Comparison of ENCODE assay signal across 16 cellular contexts in the genomic region with DNA sequence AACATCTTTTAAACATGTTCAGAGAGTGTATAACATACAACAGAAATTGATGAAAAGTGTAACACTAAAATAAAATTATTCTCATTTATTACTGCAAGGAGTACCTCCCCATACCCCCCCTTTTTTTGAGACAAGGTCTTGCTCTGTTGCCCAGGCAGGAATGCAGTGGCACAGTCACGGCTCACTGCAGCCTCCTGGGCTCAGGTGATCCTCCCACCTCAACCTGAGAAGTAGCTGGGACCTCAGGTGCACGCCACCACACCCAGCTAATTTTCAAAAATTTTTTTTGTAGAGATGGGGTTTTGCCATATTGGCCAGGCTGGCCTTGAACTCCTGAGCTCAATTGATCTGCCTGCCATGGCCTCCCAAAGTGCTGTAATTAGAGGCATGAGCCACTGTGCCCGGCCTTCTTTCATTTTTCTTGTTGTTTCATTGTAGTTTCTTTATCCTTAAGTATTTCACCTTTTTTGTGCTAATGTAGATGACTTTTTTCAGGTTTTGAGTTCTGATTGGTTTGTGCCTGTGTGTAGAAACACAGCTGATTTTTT. TPM values are rescaled to one million over a fixed set of nuclear protein-coding genes. Genes with fewer than 3 reads are reported as not detected.
DNase-seq lines count a peak whose midpoint lies in the region; ATAC-seq and TF ChIP-seq lines count a peak whose summit lies in the region.
"Had no signal": no experiment of that assay in that cellular context is flagged by ENCODE, and none has a peak within 500 bp of the region (broad histone marks: within the 10 kb centered on the region; RNA-seq: fewer than 3 reads in every experiment).

No MANE protein-coding gene starts in this region.

- intact Hi-C loops in CD4-positive, alpha-beta memory T cell (cut with micrococcal nuclease), result no loop called here

- peak overlapping the region; percentile 52 for H3K27ac Mint-ChIP-seq in T-helper 2 cell treated with Interferon-gamma antibody and Interleukin-4, amounts not matched to agents 5 μg/mL and 100 μg/mL, for 36 hours
- H3K27ac Mint-ChIP-seq in CD4-positive, alpha-beta memory T cell, result peak overlapping the region; percentile 39 to 82 (median 69)
- H3K27ac Mint-ChIP-seq in effector memory CD8-positive, alpha-beta T cell, result peak overlapping the region; percentile 90 to 91
- H3K27ac Mint-ChIP-seq in natural killer cell treated with Interleukin-12 subunit alpha and Interleukin-12 subunit beta and Interleukin-15 and Interleukin-18, amount 100 ng/mL, for 72 hours, result peak overlapping the region; percentile 1 to 61

- ATAC-seq in effector memory CD8-positive, alpha-beta T cell (replicated peaks), result no peak
- ATAC-seq in natural killer cell treated with Interleukin-12 subunit alpha and Interleukin-12 subunit beta and Interleukin-15 and Interleukin-18, amount 100 ng/mL, for 72 hours, result no peak
- ATAC-seq in HG03432 (IDR thresholded peaks at IDR 0.05; ENCODE audit: unreplicated experiment), result no peak
- ATAC-seq: activated CD4-positive, CD25-positive, alpha-beta regulatory T cell treated with anti-CD3 and anti-CD28 coated beads, Interleukin-2, amount 50 U/mL, for 24 hours; mucosa of descending colon had no signal

- no peak overlapping the region for H3K4me3 ChIP-seq in CD4-positive, alpha-beta memory T cell (ENCODE audit: low read length in 2 of 2)
- H3K4me3 ChIP-seq in MM.1S (ENCODE audit: low read length), result no peak overlapping the region
- H3K4me3 ChIP-seq: BLaER1 treated with 17β-estradiol and CSF1 and Interleukin-3, amounts not matched to agents 10 nM and 100 nM; mucosa of descending colon; upper lobe of left lung had no signal

- CTCF ChIA-PET in CD4-positive, alpha-beta memory T cell (lab: Charles Lee; ENCODE audit: partially characterized antibody), result interaction anchor here (1.0 to 1.4 kb wide), 4 partner anchors 9 to 69 kb away, joined by 3 read pairs; no protein-coding TSS in a partner anchor

- H3K9me2 ChIP-seq in MM.1S (replicated peaks; ENCODE audit: insufficient read depth, low read length), result no peaks in the 10 kb centered on the region

- H3K9me3 ChIP-seq in CD4-positive, alpha-beta memory T cell (ENCODE audit: control insufficient read depth in 1 of 2, low read length in 2 of 2), result no peaks in the 10 kb centered on the region
- no peaks in the 10 kb centered on the region for H3K9me3 ChIP-seq in MM.1S (replicated peaks; ENCODE audit: insufficient read depth, low read length)
- H3K9me3 ChIP-seq: BLaER1 treated with 17β-estradiol and CSF1 and Interleukin-3, amounts not matched to agents 10 nM and 100 nM; mucosa of descending colon; upper lobe of left lung had no signal

- peaks cover 16% of the 10 kb centered on the region for H3K4me1 Mint-ChIP-seq in T-helper 2 cell treated with Interferon-gamma antibody and Interleukin-4, amounts not matched to agents 5 μg/mL and 100 μg/mL, for 36 hours (ENCODE audit: low read depth)
- H3K4me1 Mint-ChIP-seq in CD4-positive, alpha-beta memory T cell, result peaks cover 43 to 94% (median 66%) of the 10 kb centered on the region in 4 donors
- H3K4me1 Mint-ChIP-seq in effector memory CD8-positive, alpha-beta T cell (ENCODE audit: low read depth in 2 of 2), result peaks cover 60 to 79% of the 10 kb centered on the region in 2 donors
- peaks cover 35 to 52% of the 10 kb centered on the region in 2 donors for H3K4me1 Mint-ChIP-seq in natural killer cell treated with Interleukin-12 subunit alpha and Interleukin-12 subunit beta and Interleukin-15 and Interleukin-18, amount 100 ng/mL, for 72 hours (ENCODE audit: low read depth in 2 of 2)

- H2AFZ ChIP-seq in MM.1S (ENCODE audit: low read length), result no peak overlapping the region

- no peaks in the 10 kb centered on the region for H3K9me3 Mint-ChIP-seq in T-helper 2 cell treated with Interferon-gamma antibody and Interleukin-4, amounts not matched to agents 5 μg/mL and 100 μg/mL, for 36 hours
- peaks cover 0 to 2% (median 0%) of the 10 kb centered on the region in 8 donors for H3K9me3 Mint-ChIP-seq in CD4-positive, alpha-beta memory T cell
- H3K9me3 Mint-ChIP-seq in effector memory CD8-positive, alpha-beta T cell, result no peaks in the 10 kb centered on the region
- H3K9me3 Mint-ChIP-seq in natural killer cell treated with Interleukin-12 subunit alpha and Interleukin-12 subunit beta and Interleukin-15 and Interleukin-18, amount 100 ng/mL, for 72 hours, result no peaks in the 10 kb centered on the region

- no peaks in the 10 kb centered on the region for H3K27me3 Mint-ChIP-seq in T-helper 2 cell treated with Interferon-gamma antibody and Interleukin-4, amounts not matched to agents 5 μg/mL and 100 μg/mL, for 36 hours (ENCODE audit: low read depth)
- no peaks in the 10 kb centered on the region for H3K27me3 Mint-ChIP-seq in CD4-positive, alpha-beta memory T cell
- no peaks in the 10 kb centered on the region for H3K27me3 Mint-ChIP-seq in effector memory CD8-positive, alpha-beta T cell
- no peaks in the 10 kb centered on the region for H3K27me3 Mint-ChIP-seq in natural killer cell treated with Interleukin-12 subunit alpha and Interleukin-12 subunit beta and Interleukin-15 and Interleukin-18, amount 100 ng/mL, for 72 hours

- POLR2A ChIA-PET in CD4-positive, alpha-beta memory T cell (lab: Charles Lee; ENCODE audit: partially characterized antibody), result interaction anchor here (1.8 kb wide), 1 partner anchor 28 kb away, joined by 7 read pairs; a partner anchor contains a TSS

- no peak for DNase-seq in T-helper 2 cell treated with Interferon-gamma antibody and Interleukin-4, amounts not matched to agents 5 μg/mL and 100 μg/mL, for 36 hours (ENCODE audit: low spot score)
- DNase-seq in T-helper 2 cell (no peak), NOMO-1 treated with DMSO at 0.1 percent for 48 hours (lab: John Stamatoyannopoulos, UW; ENCODE audit: unreplicated experiment) (no peak), MM.1S (no peak)
- no peak for DNase-seq in CD4-positive, alpha-beta memory T cell
- no peak for DNase-seq in effector memory CD8-positive, alpha-beta T cell
- DNase-seq in natural killer cell treated with Interleukin-12 subunit alpha and Interleukin-12 subunit beta and Interleukin-15 and Interleukin-18, amount 100 ng/mL, for 72 hours (ENCODE audit: low spot score), result no peak
- DNase-seq: cerebellar nuclear complex, islet precursor cell, mucosa of descending colon, NCI-H1930, upper lobe of left lung had no signal

- TF ChIP-seq CTCF in MM.1S (IDR thresholded peaks at IDR 0.05; ENCODE audit: low read length), result no peak

- H3K27ac ChIP-seq in CD4-positive, alpha-beta memory T cell (ENCODE audit: low read depth, low read length), result no peak overlapping the region
- H3K27ac ChIP-seq in MM.1S (ENCODE audit: low read length), result no peak overlapping the region
- H3K27ac ChIP-seq: 22Rv1; BLaER1 treated with 17β-estradiol and CSF1 and Interleukin-3, amounts not matched to agents 10 nM and 100 nM; upper lobe of left lung had no signal

- no peaks in the 10 kb centered on the region for H3K27me3 ChIP-seq in CD4-positive, alpha-beta memory T cell (ENCODE audit: insufficient read depth, low read length)
- H3K27me3 ChIP-seq in MM.1S (replicated peaks; ENCODE audit: insufficient read depth, low read length), result no peaks in the 10 kb centered on the region
- H3K27me3 ChIP-seq: BLaER1 treated with 17β-estradiol and CSF1 and Interleukin-3, amounts not matched to agents 10 nM and 100 nM; upper lobe of left lung had no signal

- peaks cover 7% of the 10 kb centered on the region for H3K36me3 ChIP-seq in CD4-positive, alpha-beta memory T cell (ENCODE audit: insufficient read depth, low read length)
- H3K36me3 ChIP-seq in MM.1S (replicated peaks; ENCODE audit: insufficient read depth, low read length), result no peaks in the 10 kb centered on the region

- no peak overlapping the region for H3K9ac ChIP-seq in MM.1S (ENCODE audit: low read length)
- H3K9ac ChIP-seq: BLaER1 treated with 17β-estradiol and CSF1 and Interleukin-3, amounts not matched to agents 10 nM and 100 nM had no signal

- peaks cover 99% of the 10 kb centered on the region for H3K79me2 ChIP-seq in MM.1S (ENCODE audit: low read length)

- peaks cover 23% of the 10 kb centered on the region for H4K20me1 ChIP-seq in MM.1S (ENCODE audit: insufficient read depth, low read length)

- H3K4me1 ChIP-seq in CD4-positive, alpha-beta memory T cell (ENCODE audit: insufficient read depth, low read length), result peaks cover 74% of the 10 kb centered on the region
- H3K4me1 ChIP-seq in MM.1S (ENCODE audit: low read length), result no peaks in the 10 kb centered on the region

- H3K36me3 Mint-ChIP-seq in T-helper 2 cell treated with Interferon-gamma antibody and Interleukin-4, amounts not matched to agents 5 μg/mL and 100 μg/mL, for 36 hours (ENCODE audit: low read depth), result peaks cover 10% of the 10 kb centered on the region
- peaks cover 0 to 24% of the 10 kb centered on the region in 2 donors for H3K36me3 Mint-ChIP-seq in CD4-positive, alpha-beta memory T cell
- peaks cover 48% of the 10 kb centered on the region for H3K36me3 Mint-ChIP-seq in effector memory CD8-positive, alpha-beta T cell (ENCODE audit: insufficient read depth)
- peaks cover 4% of the 10 kb centered on the region for H3K36me3 Mint-ChIP-seq in natural killer cell treated with Interleukin-12 subunit alpha and Interleukin-12 subunit beta and Interleukin-15 and Interleukin-18, amount 100 ng/mL, for 72 hours

- no peaks in the 10 kb centered on the region for H3F3A ChIP-seq in MM.1S (ENCODE audit: insufficient read depth, low read length)

- H3K4me2 ChIP-seq in MM.1S (ENCODE audit: low read depth, low read length), result no peak overlapping the region

- no peak overlapping the region for H3K4me3 Mint-ChIP-seq in T-helper 2 cell treated with Interferon-gamma antibody and Interleukin-4, amounts not matched to agents 5 μg/mL and 100 μg/mL, for 36 hours
- peak overlapping the region in 1 of 8 donors; percentile 29 for H3K4me3 Mint-ChIP-seq in CD4-positive, alpha-beta memory T cell
- H3K4me3 Mint-ChIP-seq in effector memory CD8-positive, alpha-beta T cell, result peak overlapping the region in 1 of 2 donors; percentile 3
- no peak overlapping the region for H3K4me3 Mint-ChIP-seq in natural killer cell treated with Interleukin-12 subunit alpha and Interleukin-12 subunit beta and Interleukin-15 and Interleukin-18, amount 100 ng/mL, for 72 hours

RNA-seq across cellular contexts. Expression of a gene that starts 28.3 kb away (rescaled TPM):
- total RNA-seq in CD4-positive, alpha-beta memory T cell, result 100 to 1,000 TPM; 101 to 108 TPM
- polyA plus RNA-seq in CD4-positive, alpha-beta memory T cell, result 10 to 100 TPM in 1 of 2 donors, 1 to 10 TPM in 1; 3.8 to 30.6 TPM
- 100 to 1,000 TPM; 171 to 224 TPM for total RNA-seq in natural killer cell treated with Interleukin-12 subunit alpha and Interleukin-12 subunit beta and Interleukin-15 and Interleukin-18, amount 100 ng/mL, for 72 hours

Comparison
In these comparisons a context has a peak if more than half of its experiments do, and no peak if none do; other contexts are left out.
1. H3K27ac Mint-ChIP-seq: peak in every context shown above with its lines; median percentile 90 in effector memory CD8-positive, alpha-beta T cell; 69 in CD4-positive, alpha-beta memory T cell; 52 in T-helper 2 cell treated with Interferon-gamma antibody and Interleukin-4, amounts not matched to agents 5 μg/mL and 100 μg/mL, for 36 hours; 31 in natural killer cell treated with Interleukin-12 subunit alpha and Interleukin-12 subunit beta and Interleukin-15 and Interleukin-18, amount 100 ng/mL, for 72 hours.